In the genomic region with DNA sequence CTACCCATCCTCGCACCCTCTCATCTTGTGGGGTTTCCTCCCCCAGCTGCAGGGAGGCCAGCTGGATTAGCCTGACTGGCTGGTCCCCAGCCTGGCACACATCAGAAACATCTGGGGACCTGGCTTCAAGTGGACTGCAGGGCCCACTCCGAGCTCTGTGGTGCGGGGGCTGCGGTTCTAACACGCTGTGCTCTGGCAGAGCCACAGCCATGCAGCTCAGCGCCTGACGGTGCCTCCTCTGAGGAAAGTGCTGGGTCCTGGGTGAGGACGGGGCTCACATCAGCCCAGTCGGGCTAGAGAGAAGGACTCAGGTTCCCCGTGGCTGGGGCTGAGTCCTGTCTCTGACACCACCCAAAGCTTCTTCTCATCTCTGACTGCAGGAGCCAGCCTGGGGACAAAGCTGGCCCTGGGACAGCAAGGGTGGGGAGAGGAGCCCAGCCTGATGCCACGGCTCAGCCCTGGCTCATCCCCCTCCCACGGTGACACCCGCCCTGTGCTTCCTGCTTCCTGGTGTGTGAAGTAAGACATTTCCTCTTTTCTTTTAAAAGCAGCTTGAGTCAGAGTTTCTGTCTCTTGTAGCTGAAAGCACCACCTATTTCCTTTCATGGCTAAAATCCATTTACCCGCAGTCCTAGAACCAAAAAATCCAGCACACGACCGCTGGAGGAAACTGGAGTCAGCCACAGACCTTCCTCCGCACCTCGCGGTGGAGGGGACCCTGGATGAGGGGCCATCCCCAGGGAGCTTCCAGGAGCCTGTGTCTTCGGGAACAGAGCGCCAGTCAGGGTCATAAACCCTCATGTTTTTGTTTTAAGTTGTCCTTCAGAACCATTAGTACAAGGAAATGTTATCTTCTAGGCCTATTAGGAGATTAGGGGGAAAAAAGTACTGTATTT, we compare ENCODE assay signal across 8 cellular contexts.
A peak's percentile ranks its signal among the peaks of the same experiment; 100 is the strongest.
DNase-seq lines count a peak whose midpoint lies in the region; ATAC-seq and TF ChIP-seq lines count a peak whose summit lies in the region.

No MANE protein-coding gene starts in this region.

- peak overlapping the region; percentile 41 for H3K27ac ChIP-seq in OCI-LY7 (ENCODE audit: low read depth, low read length, poor library complexity, severe bottlenecking)
- peak overlapping the region; percentile 78 for H3K27ac ChIP-seq in layer of hippocampus (ENCODE audit: low read depth, low read length)

- no peaks in the 10 kb centered on the region for H3K36me3 Mint-ChIP-seq in activated naive CD8-positive, alpha-beta T cell

- H3K4me1 ChIP-seq in OCI-LY7 (ENCODE audit: insufficient read depth, low read length, poor library complexity, severe bottlenecking) = peaks cover 13% of the 10 kb centered on the region

- H3K9me2 ChIP-seq in OCI-LY7 (ENCODE audit: insufficient read depth, low read length) = no peaks in the 10 kb centered on the region

- no peaks in the 10 kb centered on the region for H3K27me3 ChIP-seq in layer of hippocampus (ENCODE audit: control insufficient read depth, insufficient read depth, low read length)

- BruUV-seq in OCI-LY7 (replicated peaks; lab: Mats Ljungman, UMichigan) = no TSS peak

- peak; percentile 81 for DNase-seq in OCI-LY7 (ENCODE audit: low spot score)
- DNase-seq in stimulated activated CD4-positive, alpha-beta T cell treated with anti-CD3 and anti-CD28 coated beads, Interleukin-4, amount 100 ng/mL, for 4 hours = peak; percentile 56 to 76
- DNase-seq in activated gamma-delta T cell treated with Interleukin-2 at 50 U/mL for 16 hours = no peak
- DNase-seq in GM13977 (ENCODE audit: low spot score) = no peak

- ATAC-seq in GM18499 (IDR thresholded peaks at IDR 0.05; ENCODE audit: insufficient read depth, unreplicated experiment) (peak; percentile 92), HG02763 (IDR thresholded peaks at IDR 0.05; ENCODE audit: unreplicated experiment) (peak; percentile 87)

- H3K4me1 Mint-ChIP-seq in activated naive CD8-positive, alpha-beta T cell (ENCODE audit: low read depth) = peaks cover 19% of the 10 kb centered on the region

- POLR2A ChIA-PET in OCI-LY7 (lab: Charles Lee) = interaction anchor here (0.7 to 1.8 kb wide), 8 partner anchors 10 to 222 kb away, joined by 3 to 9 read pairs (median 4); no protein-coding TSS in a partner anchor

- peak overlapping the region; percentile 99 for H2AFZ ChIP-seq in OCI-LY7 (ENCODE audit: low read length)

- no peaks in the 10 kb centered on the region for H3K9me3 ChIP-seq in OCI-LY7 (ENCODE audit: low read length)

- H3K4me3 ChIP-seq in OCI-LY7 (ENCODE audit: low read depth, low read length, poor library complexity, severe bottlenecking) = peak overlapping the region; percentile 42

- no peaks in the 10 kb centered on the region for H3K9me3 Mint-ChIP-seq in activated naive CD8-positive, alpha-beta T cell (ENCODE audit: low read depth)

- peak overlapping the region; percentile 72 for H3K4me2 ChIP-seq in OCI-LY7 (ENCODE audit: low read length)

- H3K27ac Mint-ChIP-seq in activated naive CD8-positive, alpha-beta T cell = peak overlapping the region; percentile 85

- TF ChIP-seq CTCF in OCI-LY7 (conservative IDR thresholded peaks at IDR 0.05; ENCODE audit: low read length) (no peak), GM13977 (IDR thresholded peaks at IDR 0.05; ENCODE audit: extremely low read depth, insufficient read depth, missing control alignments) (no peak)

- CTCF ChIA-PET in OCI-LY7 (lab: Charles Lee; ENCODE audit: unreplicated experiment) = interaction anchor here (1.1 kb wide), 1 partner anchor 9 kb away, joined by 3 read pairs; no protein-coding TSS in a partner anchor

- intact Hi-C loops in OCI-LY7 (cut with micrococcal nuclease; ENCODE audit: unreplicated experiment) = no loop called here

- H3K27me3 Mint-ChIP-seq in activated naive CD8-positive, alpha-beta T cell = peaks cover 5% of the 10 kb centered on the region

- no peaks in the 10 kb centered on the region for H4K20me1 ChIP-seq in OCI-LY7 (ENCODE audit: insufficient read depth, low read length)

- H3K36me3 ChIP-seq in OCI-LY7 (ENCODE audit: insufficient read depth, low read length) = no peaks in the 10 kb centered on the region

- in situ Hi-C loops in GM13977 (cut with MboI; ENCODE audit: low pct_unique_long_range_greater_than_20kb, low sequenced_read_pairs, unreplicated experiment) = no loop called here

- peak overlapping the region; percentile 80 for H3K4me3 Mint-ChIP-seq in activated naive CD8-positive, alpha-beta T cell

- H3K79me2 ChIP-seq in OCI-LY7 (ENCODE audit: insufficient read depth, low read depth, low read length) = no peaks in the 10 kb centered on the region

Comparison
In these comparisons a context has a peak if more than half of its experiments do, and no peak if none do; other contexts are left out.
1. DNase-seq: peak in OCI-LY7 (single experiment) and stimulated activated CD4-positive, alpha-beta T cell treated with anti-CD3 and anti-CD28 coated beads, Interleukin-4, amount 100 ng/mL, for 4 hours (2 of 2); none in activated gamma-delta T cell treated with Interleukin-2 at 50 U/mL for 16 hours (single experiment) and GM13977 (single experiment).